20 cellular contexts compared by ENCODE assay signal in genomic region chr9:88835772-88836171, GRCh38.
"Had no signal": no experiment of that assay in that cellular context is flagged by ENCODE, and none has a peak within 500 bp of the region (broad histone marks: within the 10 kb centered on the region; RNA-seq: fewer than 3 reads in every experiment).

No MANE protein-coding gene starts in this region.

- H3K27ac Mint-ChIP-seq: activated CD8-positive, alpha-beta T cell treated with anti-CD3 and anti-CD28 coated beads for 36 hours; neural progenitor cell had no signal

- H3K4me2 ChIP-seq: neural progenitor cell had no signal

- DNase-seq: activated CD4-positive, alpha-beta T cell treated with anti-CD3 and anti-CD28 coated beads for 4 hours; activated effector memory CD4-positive, alpha-beta T cell treated with Interleukin-2 at 50 U/mL for 16 hours; activated T-cell treated with anti-CD3 and anti-CD28 coated beads, Interleukin-2, amount 50 U/mL, for 4 hours; caudate nucleus; colonic mucosa; psoas muscle; stimulated activated CD4-positive, alpha-beta T cell treated with anti-CD3 and anti-CD28 coated beads, Interleukin-12 subunit alpha, Interleukin-12 subunit beta, amount 100 ng/mL, for 4 hours; stimulated activated naive B cell treated with anti-CD40 and anti-IgM and Interleukin-4, amounts not matched to agents 10 μg/mL and 1 μg/mL and 100 μg/mL, for 72 hours; T-helper 9 cell; uterus had no signal

- H3K27ac ChIP-seq: colonic mucosa, esophagus muscularis mucosa, foreskin keratinocyte, neural progenitor cell, psoas muscle, tibial nerve had no signal

- H3K4me3 Mint-ChIP-seq: activated CD8-positive, alpha-beta T cell treated with anti-CD3 and anti-CD28 coated beads for 36 hours; activated T-cell treated with anti-CD3 and anti-CD28 coated beads, Interleukin-2, amount 50 U/mL, for 4 hours; mesothelial cell of epicardium; neural progenitor cell; stimulated activated naive B cell treated with anti-CD40 and anti-IgM and Interleukin-4, amounts not matched to agents 10 μg/mL and 1 μg/mL and 100 μg/mL, for 72 hours had no signal

- H3K9me3 ChIP-seq: colonic mucosa, esophagus muscularis mucosa, psoas muscle, tibial nerve, uterus had no signal

- H3K36me3 ChIP-seq: colonic mucosa, esophagus muscularis mucosa, neural progenitor cell, tibial nerve, uterus had no signal

- H2AFZ ChIP-seq: neural progenitor cell had no signal

- H3K27me3 ChIP-seq: colonic mucosa, esophagus muscularis mucosa, foreskin keratinocyte, neural progenitor cell, tibial nerve, uterus had no signal

- H3K4me1 ChIP-seq: neural progenitor cell, psoas muscle, uterus had no signal

- ATAC-seq: foreskin keratinocyte, psoas muscle had no signal

- H3K9ac ChIP-seq: neural progenitor cell had no signal

- H3K9me3 Mint-ChIP-seq: activated CD8-positive, alpha-beta T cell treated with anti-CD3 and anti-CD28 coated beads for 36 hours had no signal

- H3K36me3 Mint-ChIP-seq: activated naive CD4-positive, alpha-beta T cell treated with anti-CD3 and anti-CD28 coated beads, Interleukin-2, amount 50 U/mL, for 72 hours; immature natural killer cell; mesothelial cell of epicardium; neural progenitor cell; T-cell had no signal

- H3K4me3 ChIP-seq: colonic mucosa, esophagus muscularis mucosa, lung, neural progenitor cell, psoas muscle, tibial nerve, uterus had no signal
